In the genomic region with DNA sequence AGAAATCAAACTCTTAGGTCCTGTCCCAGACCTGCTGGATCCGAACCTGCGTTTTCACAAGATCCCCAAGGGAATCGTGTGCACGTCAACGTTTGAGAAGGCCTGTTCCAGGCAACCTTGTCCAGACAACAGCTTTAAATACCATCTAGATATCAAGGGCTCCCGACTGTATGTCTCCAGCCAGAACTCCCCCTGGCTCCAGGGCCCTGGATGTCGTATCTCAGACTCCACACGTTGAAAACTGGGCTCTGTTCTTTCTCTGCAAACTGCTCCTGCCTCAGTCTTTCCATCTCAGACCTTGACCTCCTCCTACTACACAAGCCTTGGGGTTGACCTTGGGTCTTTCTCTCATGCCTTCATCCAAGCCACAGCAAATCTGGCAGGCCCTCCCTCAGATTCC, we compare ENCODE assay signal across 22 cellular contexts. TPM values are rescaled to one million over a fixed set of nuclear protein-coding genes. Genes with fewer than 3 reads are reported as not detected.
DNase-seq lines count a peak whose midpoint lies in the region; ATAC-seq and TF ChIP-seq lines count a peak whose summit lies in the region.
"Had no signal": no experiment of that assay in that cellular context is flagged by ENCODE, and none has a peak within 500 bp of the region (broad histone marks: within the 10 kb centered on the region; RNA-seq: fewer than 3 reads in every experiment).

No MANE protein-coding gene starts in this region.

- POLR2A ChIA-PET in activated naive CD8-positive, alpha-beta T cell treated with anti-CD3 and anti-CD28 coated beads, Interleukin-2, amount 10 ng/mL, durations not matched to agents 7 days and 5 days (lab: Charles Lee): no interaction called here
- POLR2A ChIA-PET in Caco-2 (lab: Charles Lee): no interaction called here

- ATAC-seq in activated naive CD8-positive, alpha-beta T cell treated with anti-CD3 and anti-CD28 coated beads, Interleukin-2, amount 10 ng/mL, durations not matched to agents 7 days and 5 days (ENCODE audit: low read depth): no peak
- peak; percentile 9 to 66 (median 54) for ATAC-seq in heart left ventricle
- ATAC-seq: activated CD8-positive, alpha-beta memory T cell treated with anti-CD3 and anti-CD28 coated beads, Interleukin-2, amount 10 ng/mL, durations not matched to agents 7 days and 5 days; esophagus mucosa; GM12878; stimulated activated naive CD8-positive, alpha-beta T cell treated with anti-CD3 and anti-CD28 coated beads, Interleukin-15, amount 100 ng/mL, for 72 hours had no signal

- peaks cover 40% of the 10 kb centered on the region for H3K4me1 Mint-ChIP-seq in activated naive CD8-positive, alpha-beta T cell treated with anti-CD3 and anti-CD28 coated beads, Interleukin-2, amount 10 ng/mL, durations not matched to agents 7 days and 5 days
- peaks cover 36% of the 10 kb centered on the region for H3K4me1 Mint-ChIP-seq in activated naive CD8-positive, alpha-beta T cell treated with anti-CD3 and anti-CD28 coated beads for 36 hours
- H3K4me1 Mint-ChIP-seq in nephron progenitor cell (peaks cover 67% of the 10 kb centered on the region), Caco-2 (ENCODE audit: low read depth, unreplicated experiment) (peaks cover 10% of the 10 kb centered on the region)

- H3K27ac ChIP-seq in heart left ventricle (peak overlapping the region; percentile 34 to 98 (median 94)), thyroid gland (peak overlapping the region in 2 of 3 donors; percentile 24 to 28)
- H3K27ac ChIP-seq: parathyroid adenoma had no signal

- BruUV-seq in Caco-2 (replicated peaks; lab: Mats Ljungman, UMichigan): no TSS peak

- H3K4me3 Mint-ChIP-seq in activated naive CD8-positive, alpha-beta T cell treated with anti-CD3 and anti-CD28 coated beads, Interleukin-2, amount 10 ng/mL, durations not matched to agents 7 days and 5 days: no peak overlapping the region
- no peak overlapping the region for H3K4me3 Mint-ChIP-seq in activated naive CD8-positive, alpha-beta T cell treated with anti-CD3 and anti-CD28 coated beads for 36 hours
- H3K4me3 Mint-ChIP-seq in nephron progenitor cell (no peak overlapping the region), Caco-2 (ENCODE audit: unreplicated experiment) (no peak overlapping the region)
- H3K4me3 Mint-ChIP-seq: activated CD8-positive, alpha-beta memory T cell treated with anti-CD3 and anti-CD28 coated beads, Interleukin-2, amount 10 ng/mL, durations not matched to agents 7 days and 5 days; H9; stimulated activated naive CD8-positive, alpha-beta T cell treated with anti-CD3 and anti-CD28 coated beads, Interleukin-15, amount 100 ng/mL, for 72 hours had no signal

- H3K36me3 ChIP-seq in heart left ventricle (no peaks in the 10 kb centered on the region), thyroid gland (no peaks in the 10 kb centered on the region), Caco-2 (ENCODE audit: control insufficient read depth, insufficient read depth, low read length) (no peaks in the 10 kb centered on the region)
- H3K36me3 ChIP-seq: Peyer's patch, uterus had no signal

- intact Hi-C loops in heart left ventricle (cut with DNase I): loop anchor here in 4 of 10 donors (5.0 kb wide), 2 partner anchors 33 to 73 kb away; partner anchors contain the start of gene CDK9 (in 1 of the 4)
- intact Hi-C loops in thyroid gland (cut with DNase I): loop anchor here (10.0 kb wide), 1 partner anchor 75 kb away; the partner anchor contains the start of gene CDK9
- intact Hi-C loops in Caco-2 (cut with micrococcal nuclease; ENCODE audit: unreplicated experiment): no loop called here

- H3K27me3 Mint-ChIP-seq in activated naive CD8-positive, alpha-beta T cell treated with anti-CD3 and anti-CD28 coated beads, Interleukin-2, amount 10 ng/mL, durations not matched to agents 7 days and 5 days: no peaks in the 10 kb centered on the region
- H3K27me3 Mint-ChIP-seq in activated naive CD8-positive, alpha-beta T cell treated with anti-CD3 and anti-CD28 coated beads for 36 hours: no peaks in the 10 kb centered on the region
- peaks cover 9% of the 10 kb centered on the region for H3K27me3 Mint-ChIP-seq in nephron progenitor cell (ENCODE audit: low read depth, poor library complexity)
- no peaks in the 10 kb centered on the region for H3K27me3 Mint-ChIP-seq in Caco-2 (ENCODE audit: insufficient read depth, unreplicated experiment)
- H3K27me3 Mint-ChIP-seq: activated CD8-positive, alpha-beta memory T cell treated with anti-CD3 and anti-CD28 coated beads, Interleukin-2, amount 10 ng/mL, durations not matched to agents 7 days and 5 days; stimulated activated naive CD8-positive, alpha-beta T cell treated with anti-CD3 and anti-CD28 coated beads, Interleukin-15, amount 100 ng/mL, for 72 hours had no signal

- H3K4me1 ChIP-seq in heart left ventricle (peaks cover 36 to 87% (median 81%) of the 10 kb centered on the region in 12 donors), thyroid gland (peaks cover 18 to 73% of the 10 kb centered on the region in 2 donors), Caco-2 (peaks cover 14% of the 10 kb centered on the region; the same call in 1 of the 2 replicates)
- H3K4me1 ChIP-seq: uterus had no signal

- no peak overlapping the region for H3K4me3 ChIP-seq in heart left ventricle
- H3K4me3 ChIP-seq in thyroid gland (replicated peaks in 1 of 3): no peak overlapping the region
- H3K4me3 ChIP-seq in Caco-2 (ENCODE audit: low read depth, low read length): no peak overlapping the region
- H3K4me3 ChIP-seq: GM12878, Peyer's patch, uterus had no signal

- peak in 1 of 12 donors; percentile 21 for TF ChIP-seq CTCF in heart left ventricle (IDR thresholded peaks at IDR 0.05)
- TF ChIP-seq CTCF in nephron progenitor cell (IDR thresholded peaks at IDR 0.05): no peak
- TF ChIP-seq CTCF in thyroid gland (IDR thresholded peaks at IDR 0.05): no peak
- no peak for TF ChIP-seq CTCF in Caco-2 (IDR thresholded peaks at IDR 0.05; ENCODE audit: insufficient read depth in 1 of 2, low read depth in 1 of 2, low read length in 1 of 2, severe bottlenecking in 1 of 2, unreplicated experiment in 1 of 2)

- CTCF ChIA-PET in Caco-2 (lab: Charles Lee): no interaction called here

- no peaks in the 10 kb centered on the region for H3K36me3 Mint-ChIP-seq in activated naive CD8-positive, alpha-beta T cell treated with anti-CD3 and anti-CD28 coated beads, Interleukin-2, amount 10 ng/mL, durations not matched to agents 7 days and 5 days
- no peaks in the 10 kb centered on the region for H3K36me3 Mint-ChIP-seq in activated naive CD8-positive, alpha-beta T cell treated with anti-CD3 and anti-CD28 coated beads for 36 hours
- no peaks in the 10 kb centered on the region for H3K36me3 Mint-ChIP-seq in nephron progenitor cell (ENCODE audit: low read depth)
- peaks cover 4% of the 10 kb centered on the region for H3K36me3 Mint-ChIP-seq in Caco-2 (ENCODE audit: insufficient read depth, unreplicated experiment)
- H3K36me3 Mint-ChIP-seq: activated CD8-positive, alpha-beta memory T cell treated with anti-CD3 and anti-CD28 coated beads, Interleukin-2, amount 10 ng/mL, durations not matched to agents 7 days and 5 days had no signal

- no peaks in the 10 kb centered on the region for H3K27me3 ChIP-seq in heart left ventricle
- H3K27me3 ChIP-seq in thyroid gland: no peaks in the 10 kb centered on the region
- H3K27me3 ChIP-seq in Caco-2 (replicated peaks; ENCODE audit: control insufficient read depth, insufficient read depth, low read length): no peaks in the 10 kb centered on the region
- H3K27me3 ChIP-seq: Peyer's patch, uterus had no signal

- no peak for DNase-seq in activated naive CD8-positive, alpha-beta T cell treated with anti-CD3 and anti-CD28 coated beads, Interleukin-2, amount 10 ng/mL, durations not matched to agents 7 days and 5 days
- DNase-seq in activated naive CD8-positive, alpha-beta T cell treated with anti-CD3 and anti-CD28 coated beads for 36 hours: no peak
- DNase-seq in heart left ventricle (peak in 4 of 5 donors; percentile 73 to 85 (median 74)), nephron progenitor cell (no peak), thyroid gland (no peak), Caco-2 (no peak), NCI-H524 (lab: John Stamatoyannopoulos, UW) (no peak)
- no peak for DNase-seq in activated effector memory CD4-positive, alpha-beta T cell treated with Interleukin-2 at 50 U/mL for 16 hours
- DNase-seq: activated CD8-positive, alpha-beta memory T cell treated with anti-CD3 and anti-CD28 coated beads, Interleukin-2, amount 10 ng/mL, durations not matched to agents 7 days and 5 days; C1 segment of cervical spinal cord; central memory CD4-positive, alpha-beta T cell; DMS53; H9; MM.1S; NCI-H1694; Peyer's patch; stimulated activated CD4-positive, alpha-beta T cell treated with anti-CD3 and anti-CD28 coated beads, Interleukin-2, amount 100 ng/mL, for 24 hours; stimulated activated naive CD8-positive, alpha-beta T cell treated with anti-CD3 and anti-CD28 coated beads, Interleukin-15, amount 100 ng/mL, for 72 hours had no signal

- H3K9me3 ChIP-seq in heart left ventricle (no peaks in the 10 kb centered on the region), thyroid gland (no peaks in the 10 kb centered on the region), Caco-2 (no peaks in the 10 kb centered on the region)
- H3K9me3 ChIP-seq: Peyer's patch, uterus had no signal

- no peaks in the 10 kb centered on the region for H3K9me3 Mint-ChIP-seq in activated naive CD8-positive, alpha-beta T cell treated with anti-CD3 and anti-CD28 coated beads, Interleukin-2, amount 10 ng/mL, durations not matched to agents 7 days and 5 days
- H3K9me3 Mint-ChIP-seq in activated naive CD8-positive, alpha-beta T cell treated with anti-CD3 and anti-CD28 coated beads for 36 hours: no peaks in the 10 kb centered on the region
- H3K9me3 Mint-ChIP-seq in nephron progenitor cell: no peaks in the 10 kb centered on the region
- no peaks in the 10 kb centered on the region for H3K9me3 Mint-ChIP-seq in Caco-2 (ENCODE audit: unreplicated experiment)
- H3K9me3 Mint-ChIP-seq: H9; stimulated activated naive CD8-positive, alpha-beta T cell treated with anti-CD3 and anti-CD28 coated beads, Interleukin-15, amount 100 ng/mL, for 72 hours had no signal

- no peak for TF ChIP-seq POLR2A in heart left ventricle (IDR thresholded peaks at IDR 0.05)
- TF ChIP-seq POLR2A in thyroid gland (IDR thresholded peaks at IDR 0.05): no peak

- 5 to 22% (median 14%) methylated on average over 8 of the region's 8 CpGs for WGBS in heart left ventricle, 4 donors
- whole genome bisulfite sequencing in thyroid gland, 2 donors: 59 to 75% methylated on average over 8 of the region's 8 CpGs

- H3K27ac Mint-ChIP-seq in activated naive CD8-positive, alpha-beta T cell treated with anti-CD3 and anti-CD28 coated beads, Interleukin-2, amount 10 ng/mL, durations not matched to agents 7 days and 5 days: peak overlapping the region; percentile 16
- H3K27ac Mint-ChIP-seq in activated naive CD8-positive, alpha-beta T cell treated with anti-CD3 and anti-CD28 coated beads for 36 hours: no peak overlapping the region
- peak overlapping the region; percentile 54 for H3K27ac Mint-ChIP-seq in nephron progenitor cell
- no peak overlapping the region for H3K27ac Mint-ChIP-seq in Caco-2 (ENCODE audit: unreplicated experiment)
- H3K27ac Mint-ChIP-seq: H9 had no signal

RNA-seq across cellular contexts. Expression of gene ENG, which starts 5.8 kb away (rescaled TPM):
- 10 to 100 TPM; 19.7 to 20.1 TPM for total RNA-seq in activated naive CD8-positive, alpha-beta T cell treated with anti-CD3 and anti-CD28 coated beads, Interleukin-2, amount 10 ng/mL, durations not matched to agents 7 days and 5 days
- 10 to 100 TPM; 17.7 to 18.8 TPM for total RNA-seq in activated naive CD8-positive, alpha-beta T cell treated with anti-CD3 and anti-CD28 coated beads for 36 hours
- total RNA-seq in heart left ventricle: 100 to 1,000 TPM; 116 to 252 (median 133) TPM
- 100 to 1,000 TPM; 156 to 245 TPM for polyA plus RNA-seq in heart left ventricle
- total RNA-seq in thyroid gland: 100 to 1,000 TPM in 1 of 4 donors, 10 to 100 TPM in 3; 45.6 to 115 (median 51.1) TPM
- total RNA-seq in Caco-2 (2022): 0.18 and 0.53 TPM in 2 replicates

RNA-seq across cellular contexts. Expression of gene AK1, which starts 17.2 kb away (rescaled TPM):
- 10 to 100 TPM; 46.8 to 54.6 TPM for total RNA-seq in activated naive CD8-positive, alpha-beta T cell treated with anti-CD3 and anti-CD28 coated beads, Interleukin-2, amount 10 ng/mL, durations not matched to agents 7 days and 5 days
- total RNA-seq in activated naive CD8-positive, alpha-beta T cell treated with anti-CD3 and anti-CD28 coated beads for 36 hours: 10 to 100 TPM in 1 of 2 experiments, 1 to 10 TPM in 1; 9.9 to 11.7 TPM
- total RNA-seq in heart left ventricle (100 to 1,000 TPM; 415 to 810 (median 586) TPM), thyroid gland (10 to 100 TPM; 56.3 to 98.9 (median 86.3) TPM), Caco-2 (2022) (39.2 and 41.5 TPM in 2 replicates)
- 1,000 to 10,000 TPM in 1 of 2 donors, 100 to 1,000 TPM in 1; 312 to 1,060 TPM for polyA plus RNA-seq in heart left ventricle

RNA-seq across cellular contexts. Expression of gene ST6GALNAC6, which starts 39.1 kb away (rescaled TPM):
- total RNA-seq in activated naive CD8-positive, alpha-beta T cell treated with anti-CD3 and anti-CD28 coated beads, Interleukin-2, amount 10 ng/mL, durations not matched to agents 7 days and 5 days: 100 to 1,000 TPM; 105 to 112 TPM
- total RNA-seq in activated naive CD8-positive, alpha-beta T cell treated with anti-CD3 and anti-CD28 coated beads for 36 hours: 10 to 100 TPM; 44.5 to 45.1 TPM
- 10 to 100 TPM; 28.4 to 75.9 (median 45.6) TPM for total RNA-seq in heart left ventricle
- 10 to 100 TPM; 35.7 to 37.5 TPM for polyA plus RNA-seq in heart left ventricle
- 100 to 1,000 TPM in 1 of 4 donors, 10 to 100 TPM in 3; 39.2 to 124 (median 50.8) TPM for total RNA-seq in thyroid gland
- total RNA-seq in Caco-2 (2022): 20.7 and 25.1 TPM in 2 replicates

RNA-seq across cellular contexts. Expression of gene ST6GALNAC4, which starts 56.6 kb away (rescaled TPM):
- 10 to 100 TPM; 51.1 to 59.5 TPM for total RNA-seq in activated naive CD8-positive, alpha-beta T cell treated with anti-CD3 and anti-CD28 coated beads, Interleukin-2, amount 10 ng/mL, durations not matched to agents 7 days and 5 days
- total RNA-seq in activated naive CD8-positive, alpha-beta T cell treated with anti-CD3 and anti-CD28 coated beads for 36 hours: 10 to 100 TPM; 45.3 to 51.2 TPM
- 10 to 100 TPM; 28.3 to 66.1 (median 42.6) TPM for total RNA-seq in heart left ventricle
- polyA plus RNA-seq in heart left ventricle: 10 to 100 TPM; 17.0 to 72.0 TPM
- 10 to 100 TPM in 3 of 4 donors, 1 to 10 TPM in 1; 8.9 to 27.4 (median 19.1) TPM for total RNA-seq in thyroid gland
- total RNA-seq in Caco-2 (2022): 12.1 and 13.2 TPM in 2 replicates

RNA-seq across cellular contexts. Expression of gene FPGS, which starts 57.6 kb away (rescaled TPM):
- 100 to 1,000 TPM; 108 to 109 TPM for total RNA-seq in activated naive CD8-positive, alpha-beta T cell treated with anti-CD3 and anti-CD28 coated beads, Interleukin-2, amount 10 ng/mL, durations not matched to agents 7 days and 5 days
- 10 to 100 TPM; 86.3 to 88.0 TPM for total RNA-seq in activated naive CD8-positive, alpha-beta T cell treated with anti-CD3 and anti-CD28 coated beads for 36 hours
- total RNA-seq in heart left ventricle (10 to 100 TPM; 39.9 to 55.1 (median 41.5) TPM), thyroid gland (10 to 100 TPM; 58.5 to 78.0 (median 62.1) TPM), Caco-2 (2022) (54.4 and 57.3 TPM in 2 replicates)
- 10 to 100 TPM; 36.8 to 50.1 TPM for polyA plus RNA-seq in heart left ventricle

Comparison
In these comparisons a context has a peak if more than half of its experiments do, and no peak if none do; other contexts are left out.
1. H3K27ac Mint-ChIP-seq: peak in activated naive CD8-positive, alpha-beta T cell treated with anti-CD3 and anti-CD28 coated beads, Interleukin-2, amount 10 ng/mL, durations not matched to agents 7 days and 5 days (single experiment) and nephron progenitor cell (single experiment); none in activated naive CD8-positive, alpha-beta T cell treated with anti-CD3 and anti-CD28 coated beads for 36 hours (single experiment) and Caco-2 (single experiment).
2. DNase-seq: peak in heart left ventricle (4 of 5); none in activated naive CD8-positive, alpha-beta T cell treated with anti-CD3 and anti-CD28 coated beads, Interleukin-2, amount 10 ng/mL, durations not matched to agents 7 days and 5 days (single experiment), activated naive CD8-positive, alpha-beta T cell treated with anti-CD3 and anti-CD28 coated beads for 36 hours (single experiment), nephron progenitor cell (single experiment), thyroid gland (0 of 2), Caco-2 (0 of 2), NCI-H524 (0 of 2) and activated effector memory CD4-positive, alpha-beta T cell treated with Interleukin-2 at 50 U/mL for 16 hours (single experiment).
3. RNA of gene ENG, which starts 5.8 kb away (total RNA-seq): 116 to 252 TPM in heart left ventricle, 45.6 to 115 TPM in thyroid gland, 19.7 to 20.1 TPM in activated naive CD8-positive, alpha-beta T cell treated with anti-CD3 and anti-CD28 coated beads, Interleukin-2, amount 10 ng/mL, durations not matched to agents 7 days and 5 days and 17.7 to 18.8 TPM in activated naive CD8-positive, alpha-beta T cell treated with anti-CD3 and anti-CD28 coated beads for 36 hours; 0.18 to 0.53 TPM in Caco-2; every median in the first group is over 10 times any median in the second.